ENCODE assay signal across 27 cellular contexts in genomic region chr4:79325864-79326328, GRCh38. TPM values are rescaled to one million over a fixed set of nuclear protein-coding genes. Genes with fewer than 3 reads are reported as not detected.
"Had no signal": no experiment of that assay in that cellular context is flagged by ENCODE, and none has a peak within 500 bp of the region (broad histone marks: within the 10 kb centered on the region; RNA-seq: fewer than 3 reads in every experiment).

Gene NAA11, minus strand, starts transcription at chr4:79326061. Its CDS starts 184 bp downstream, at chr4:79325877.

- H3K27me3 Mint-ChIP-seq: dendritic cell treated with granulocyte-macrophage colony-stimulating factor and Interleukin-4, amounts not matched to agents 40 ng/mL and 50 ng/mL, for 4 days; effector memory CD8-positive, alpha-beta T cell; naive B cell had no signal

- H3K9me3 ChIP-seq: esophagus muscularis mucosa, gastrocnemius medialis, heart right ventricle, sigmoid colon, stomach, thyroid gland, upper lobe of right lung, vagina had no signal

- DNase-seq: effector memory CD8-positive, alpha-beta T cell; gastrocnemius medialis; heart right ventricle; hypothalamus; kidney glomerular epithelial cell; mesendoderm; naive B cell; posterior cingulate gyrus; sigmoid colon; stimulated activated CD4-positive, alpha-beta T cell treated with anti-CD3 and anti-CD28 coated beads, Interleukin-2, amount 100 ng/mL, for 24 hours; stimulated activated CD4-positive, alpha-beta T cell treated with anti-CD3 and anti-CD28 coated beads, Interleukin-4, amount 100 ng/mL, for 4 hours; stimulated activated naive CD4-positive, alpha-beta T cell; stomach; substantia nigra; thyroid gland; upper lobe of right lung had no signal

- H3K27ac ChIP-seq: epithelial cell of prostate, esophagus muscularis mucosa, gastrocnemius medialis, heart right ventricle, sigmoid colon, skin epidermis, stomach, thyroid gland, upper lobe of right lung, vagina had no signal

- H3K36me3 Mint-ChIP-seq: naive B cell had no signal

- H3K4me1 Mint-ChIP-seq: naive B cell, nephron had no signal

- H3K4me1 ChIP-seq: gastrocnemius medialis, heart right ventricle, sigmoid colon, stomach, thyroid gland, upper lobe of right lung had no signal

- H3K4me3 Mint-ChIP-seq: dendritic cell treated with granulocyte-macrophage colony-stimulating factor and Interleukin-4, amounts not matched to agents 40 ng/mL and 50 ng/mL, for 4 days; effector memory CD8-positive, alpha-beta T cell; nephron had no signal

- H3K9me3 Mint-ChIP-seq: nephron had no signal

- H3K27me3 ChIP-seq: esophagus muscularis mucosa, gastrocnemius medialis, heart right ventricle, sigmoid colon, stomach, thyroid gland, upper lobe of right lung, vagina had no signal

- H3K4me3 ChIP-seq: esophagus muscularis mucosa, gastrocnemius medialis, heart right ventricle, sigmoid colon, skin epidermis, stomach, thyroid gland, upper lobe of right lung, vagina had no signal

- H3K36me3 ChIP-seq: esophagus muscularis mucosa, gastrocnemius medialis, heart right ventricle, sigmoid colon, stomach, thyroid gland, upper lobe of right lung, vagina had no signal

- ATAC-seq: effector memory CD8-positive, alpha-beta T cell; gastrocnemius medialis; heart right ventricle; upper lobe of right lung had no signal

- H3K27ac Mint-ChIP-seq: dendritic cell treated with granulocyte-macrophage colony-stimulating factor and Interleukin-4, amounts not matched to agents 40 ng/mL and 50 ng/mL, for 4 days; effector memory CD8-positive, alpha-beta T cell; nephron had no signal

RNA-seq across cellular contexts. Expression of gene NAA11, which starts in this region (rescaled TPM):
- total RNA-seq: esophagus muscularis mucosa, fibroblast of villous mesenchyme, gastrocnemius medialis, heart right ventricle, liver, lung microvascular endothelial cell, osteocyte, pulmonary artery endothelial cell, sigmoid colon, stomach, thyroid gland, upper lobe of right lung, vagina had no signal
